Comparison of ENCODE assay signal across 3 cellular contexts in genomic region chr6:163062790-163063189, GRCh38.
"Had no signal": no experiment of that assay in that cellular context is flagged by ENCODE, and none has a peak within 500 bp of the region (broad histone marks: within the 10 kb centered on the region; RNA-seq: fewer than 3 reads in every experiment).

No MANE protein-coding gene starts in this region.

- H3K4me3 ChIP-seq: GM12878 had no signal

- DNase-seq: GDM1, GF-D8 had no signal
